Comparison of ENCODE assay signal across 13 cellular contexts in genomic region chr7:157299317-157299612, GRCh38. TPM values are rescaled to one million over a fixed set of nuclear protein-coding genes. Genes with fewer than 3 reads are reported as not detected.
DNase-seq lines count a peak whose midpoint lies in the region; ATAC-seq and TF ChIP-seq lines count a peak whose summit lies in the region.
"Had no signal": no experiment of that assay in that cellular context is flagged by ENCODE, and none has a peak within 500 bp of the region (broad histone marks: within the 10 kb centered on the region; RNA-seq: fewer than 3 reads in every experiment).

No MANE protein-coding gene starts in this region.

- WGBS in H9 (ENCODE audit: extremely low coverage, insufficient read length, low lambda C conversion rate) = 100% methylated on average over 2 of the region's 3 CpGs

- no peaks in the 10 kb centered on the region for H3K79me2 ChIP-seq in H9 (ENCODE audit: insufficient read depth, low read length)

- no peak overlapping the region for H3K4me2 ChIP-seq in H9 (ENCODE audit: insufficient read depth, insufficient read length, low read length)

- H2BK120ac ChIP-seq in H9 (ENCODE audit: low read depth, low read length, poor library complexity, severe bottlenecking) = no peak overlapping the region

- no peaks in the 10 kb centered on the region for H3K27me3 ChIP-seq in CD4-positive, CD25-positive, alpha-beta regulatory T cell (ENCODE audit: control insufficient read depth, insufficient read depth, low read length)
- no peaks in the 10 kb centered on the region for H3K27me3 ChIP-seq in H9 (ENCODE audit: insufficient read depth, low read length)
- H3K27me3 ChIP-seq: colonic mucosa, heart left ventricle had no signal

- no peak overlapping the region for H3K56ac ChIP-seq in H9 (ENCODE audit: insufficient read length, low read depth, low read length)

- H2AFZ ChIP-seq in H9 (ENCODE audit: low read length) = no peak overlapping the region

- H3T11ph ChIP-seq in H9 (ENCODE audit: low read length) = no peak overlapping the region

- no peaks in the 10 kb centered on the region for H3K23me2 ChIP-seq in H9 (ENCODE audit: insufficient read length, low read depth, low read length, poor library complexity, severe bottlenecking)

- no peaks in the 10 kb centered on the region for H4K20me1 ChIP-seq in H9 (ENCODE audit: control insufficient read depth, insufficient read depth, insufficient read length)

- TF ChIP-seq CTCF in H9 (conservative IDR thresholded peaks at IDR 0.05) (no peak), nephron progenitor cell (IDR thresholded peaks at IDR 0.05) (no peak)

- H3K18ac ChIP-seq in H9 (ENCODE audit: insufficient read length, low read depth, low read length) = peak overlapping the region; percentile 9

- no peak overlapping the region for H2BK15ac ChIP-seq in H9 (ENCODE audit: low read depth, low read length)

- no peaks in the 10 kb centered on the region for H3K9me3 Mint-ChIP-seq in CD4-positive, CD25-positive, alpha-beta regulatory T cell
- H3K9me3 Mint-ChIP-seq in H9 (peaks cover 4 to 6% of the 10 kb centered on the region in 2 experiments; a peak in 2 of 5 replicates), nephron progenitor cell (no peaks in the 10 kb centered on the region)
- H3K9me3 Mint-ChIP-seq in activated naive CD8-positive, alpha-beta T cell treated with anti-CD3 and anti-CD28 coated beads for 36 hours = no peaks in the 10 kb centered on the region

- no peak for ATAC-seq in CD4-positive, CD25-positive, alpha-beta regulatory T cell (ENCODE audit: low read depth in 2 of 2)
- ATAC-seq in HG02970 (IDR thresholded peaks at IDR 0.05; ENCODE audit: low FRiP score, unreplicated experiment) (no peak), GM21515 (IDR thresholded peaks at IDR 0.05; ENCODE audit: unreplicated experiment) (no peak)

- no peaks in the 10 kb centered on the region for H3K79me1 ChIP-seq in H9 (ENCODE audit: insufficient read depth, low read depth, low read length, poor library complexity, severe bottlenecking)

- H2BK5ac ChIP-seq in H9 (ENCODE audit: insufficient read length, low read length) = no peak overlapping the region

- H3K14ac ChIP-seq in H9 (ENCODE audit: insufficient read depth, low read length) = no peak overlapping the region

- no peak overlapping the region for H2BK20ac ChIP-seq in H9 (ENCODE audit: low read depth, low read length, poor library complexity, severe bottlenecking)

- peak overlapping the region; percentile 4 for H2AK5ac ChIP-seq in H9 (ENCODE audit: insufficient read length, low read length)

- H3K9ac ChIP-seq in H9 (ENCODE audit: extremely low read depth, insufficient read length, low read length) = no peak overlapping the region

- no peaks in the 10 kb centered on the region for H3K36me3 Mint-ChIP-seq in CD4-positive, CD25-positive, alpha-beta regulatory T cell
- H3K36me3 Mint-ChIP-seq in H9 (ENCODE audit: insufficient read depth in 1 of 3, low read depth in 3 of 3) = peaks cover 0 to 6% (median 0%) of the 10 kb centered on the region in 3 experiments; a peak in 1 of 7 replicates
- H3K36me3 Mint-ChIP-seq in activated naive CD8-positive, alpha-beta T cell treated with anti-CD3 and anti-CD28 coated beads for 36 hours = no peaks in the 10 kb centered on the region
- H3K36me3 Mint-ChIP-seq in nephron progenitor cell (ENCODE audit: low read depth) = peaks cover 7% of the 10 kb centered on the region

- no peaks in the 10 kb centered on the region for H3K9me3 ChIP-seq in CD4-positive, CD25-positive, alpha-beta regulatory T cell (ENCODE audit: control insufficient read depth in 2 of 2, low read length in 2 of 2)
- H3K9me3 ChIP-seq in H9 (ENCODE audit: control insufficient read depth, low read depth, low read length) = no peaks in the 10 kb centered on the region
- H3K9me3 ChIP-seq: colonic mucosa, heart left ventricle, prostate gland had no signal

- DNase-seq in CD4-positive, CD25-positive, alpha-beta regulatory T cell = no peak
- DNase-seq in H9 (no peak), nephron progenitor cell (no peak), NCI-H187 (lab: John Stamatoyannopoulos, UW) (no peak)
- no peak for DNase-seq in activated naive CD8-positive, alpha-beta T cell treated with anti-CD3 and anti-CD28 coated beads for 36 hours
- DNase-seq: anterior cingulate cortex, colonic mucosa, GDM1, heart left ventricle, NCI-H2171 had no signal

- H4K91ac ChIP-seq in H9 (ENCODE audit: insufficient read length, low read depth, low read length) = no peak overlapping the region

- no peak overlapping the region for H3K23ac ChIP-seq in H9 (ENCODE audit: insufficient read length, low read depth, low read length)

- no peak overlapping the region for H3K27ac ChIP-seq in CD4-positive, CD25-positive, alpha-beta regulatory T cell (ENCODE audit: insufficient read depth, low read length, poor library complexity, severe bottlenecking)
- no peak overlapping the region for H3K27ac ChIP-seq in H9 (ENCODE audit: insufficient read length, low read depth, low read length)
- H3K27ac ChIP-seq: colonic mucosa, heart left ventricle, prostate gland had no signal

- H3K27ac Mint-ChIP-seq in CD4-positive, CD25-positive, alpha-beta regulatory T cell = peak overlapping the region; percentile 74 to 93 (median 92)
- H3K27ac Mint-ChIP-seq in H9 = peak overlapping the region in 1 of 3 experiments; percentile 21; a peak in 2 of 7 replicates
- H3K27ac Mint-ChIP-seq in activated naive CD8-positive, alpha-beta T cell treated with anti-CD3 and anti-CD28 coated beads for 36 hours = peak overlapping the region; percentile 12
- peak overlapping the region; percentile 40 for H3K27ac Mint-ChIP-seq in nephron progenitor cell

- no peak overlapping the region for H3K4ac ChIP-seq in H9 (ENCODE audit: low read depth, low read length)

- peak overlapping the region; percentile 0 for H4K8ac ChIP-seq in H9 (replicated peaks; ENCODE audit: insufficient read length, low read depth, low read length)

- peak overlapping the region; percentile 18 for H4K5ac ChIP-seq in H9 (ENCODE audit: insufficient read length, low read depth, low read length)

- no peaks in the 10 kb centered on the region for H3K36me3 ChIP-seq in CD4-positive, CD25-positive, alpha-beta regulatory T cell (ENCODE audit: control insufficient read depth, insufficient read depth, low read length)
- H3K36me3 ChIP-seq: colonic mucosa, heart left ventricle, prostate gland had no signal

- peaks cover 4% of the 10 kb centered on the region for H3K27me3 Mint-ChIP-seq in CD4-positive, CD25-positive, alpha-beta regulatory T cell
- no peaks in the 10 kb centered on the region; the same call in 1 of the 2 replicates for H3K27me3 Mint-ChIP-seq in H9 (ENCODE audit: low read depth)
- H3K27me3 Mint-ChIP-seq in activated naive CD8-positive, alpha-beta T cell treated with anti-CD3 and anti-CD28 coated beads for 36 hours = peaks cover 5% of the 10 kb centered on the region
- H3K27me3 Mint-ChIP-seq in nephron progenitor cell (ENCODE audit: low read depth, poor library complexity) = peaks cover 17% of the 10 kb centered on the region

- H3K4me3 ChIP-seq in CD4-positive, CD25-positive, alpha-beta regulatory T cell (ENCODE audit: low read depth, low read length) = no peak overlapping the region
- H3K4me3 ChIP-seq: colonic mucosa, prostate gland had no signal

- peaks cover 10 to 37% (median 19%) of the 10 kb centered on the region in 4 donors for H3K4me1 Mint-ChIP-seq in CD4-positive, CD25-positive, alpha-beta regulatory T cell
- H3K4me1 Mint-ChIP-seq in H9 (peaks cover 11 to 17% of the 10 kb centered on the region in 2 experiments), nephron progenitor cell (peaks cover 21% of the 10 kb centered on the region)
- H3K4me1 Mint-ChIP-seq in activated naive CD8-positive, alpha-beta T cell treated with anti-CD3 and anti-CD28 coated beads for 36 hours = peaks cover 22% of the 10 kb centered on the region

- H3K4me3 Mint-ChIP-seq in CD4-positive, CD25-positive, alpha-beta regulatory T cell = peak overlapping the region in 1 of 4 donors; percentile 54
- H3K4me3 Mint-ChIP-seq in H9 (peak overlapping the region in 1 of 2 experiments; percentile 63; a peak in 1 of 5 replicates), nephron progenitor cell (no peak overlapping the region)
- H3K4me3 Mint-ChIP-seq in activated naive CD8-positive, alpha-beta T cell treated with anti-CD3 and anti-CD28 coated beads for 36 hours = no peak overlapping the region

- no peak overlapping the region for H2BK12ac ChIP-seq in H9 (ENCODE audit: insufficient read length, low read depth, low read length)

- peaks cover 14% of the 10 kb centered on the region for H3K4me1 ChIP-seq in CD4-positive, CD25-positive, alpha-beta regulatory T cell (ENCODE audit: control insufficient read depth, insufficient read depth, low read length, poor library complexity, severe bottlenecking)
- no peaks in the 10 kb centered on the region for H3K4me1 ChIP-seq in H9 (ENCODE audit: insufficient read depth, low read length)
- H3K4me1 ChIP-seq: colonic mucosa, prostate gland had no signal

RNA-seq across cellular contexts. Expression of gene DNAJB6, which starts 37.5 kb away (rescaled TPM):
- 250 TPM for total RNA-seq in CD4-positive, CD25-positive, alpha-beta regulatory T cell
- polyA plus RNA-seq in CD4-positive, CD25-positive, alpha-beta regulatory T cell = 100 to 1,000 TPM; 115 to 123 (median 119) TPM
- 215 and 216 TPM in 2 replicates for total RNA-seq in H9 (2021)
- total RNA-seq in activated naive CD8-positive, alpha-beta T cell treated with anti-CD3 and anti-CD28 coated beads for 36 hours = 10 to 100 TPM; 77.5 to 78.0 TPM
